In genomic region chr12:106566771-106567170, GRCh38 we compare ENCODE assay signal across 26 cellular contexts. TPM values are rescaled to one million over a fixed set of nuclear protein-coding genes. Genes with fewer than 3 reads are reported as not detected.
"Had no signal": no experiment of that assay in that cellular context is flagged by ENCODE, and none has a peak within 500 bp of the region (broad histone marks: within the 10 kb centered on the region; RNA-seq: fewer than 3 reads in every experiment).

No MANE protein-coding gene starts in this region.

- H3K36me3 ChIP-seq: colonic mucosa, esophagus squamous epithelium, neutrophil, right atrium auricular region, sigmoid colon, stomach, thoracic aorta, transverse colon had no signal

- H3K4me3 ChIP-seq: colonic mucosa, esophagus squamous epithelium, hepatocyte, right atrium auricular region, sigmoid colon, stomach, thoracic aorta, transverse colon had no signal

- ATAC-seq: naive thymus-derived CD8-positive, alpha-beta T cell had no signal

- H3K27ac ChIP-seq: colonic mucosa, esophagus squamous epithelium, hepatocyte, neutrophil, right atrium auricular region, sigmoid colon, stomach, thoracic aorta, transverse colon had no signal

- DNase-seq: colonic mucosa; dermis blood vessel endothelial cell; esophagus squamous epithelium; foreskin fibroblast; head of caudate nucleus; kidney; mesendoderm; posterior cingulate gyrus; sigmoid colon; small intestine; stimulated activated CD4-positive, alpha-beta T cell treated with anti-CD3 and anti-CD28 coated beads, Interleukin-12 subunit alpha, Interleukin-12 subunit beta, amount 100 ng/mL, for 4 hours; stimulated activated naive CD4-positive, alpha-beta T cell; stomach; substantia nigra; transverse colon had no signal

- H3K4me1 ChIP-seq: colonic mucosa, esophagus squamous epithelium, right atrium auricular region, sigmoid colon, stomach, transverse colon had no signal

- H3K27me3 ChIP-seq: colonic mucosa, right atrium auricular region, sigmoid colon had no signal

- H3K9me3 ChIP-seq: colonic mucosa, esophagus squamous epithelium, neutrophil, right atrium auricular region, thoracic aorta, transverse colon had no signal

RNA-seq across cellular contexts. Expression of gene RFX4, which starts 16.0 kb away (rescaled TPM):
- total RNA-seq: colonic mucosa; dermis blood vessel endothelial cell; epithelial cell of proximal tubule; esophagus squamous epithelium; hepatocyte; kidney; liver; lung microvascular endothelial cell; naive thymus-derived CD8-positive, alpha-beta T cell; osteocyte; pulmonary artery endothelial cell; right atrium auricular region; sigmoid colon; stomach; thoracic aorta; transverse colon; ureter had no signal
- polyA plus RNA-seq: hepatocyte; liver; naive thymus-derived CD8-positive, alpha-beta T cell; stomach had no signal
